Comparison of ENCODE assay signal across 15 cellular contexts in genomic region chr15:62894322-62895085, GRCh38.
A peak's percentile ranks its signal among the peaks of the same experiment; 100 is the strongest.
DNase-seq lines count a peak whose midpoint lies in the region; ATAC-seq, FAIRE-seq and TF ChIP-seq lines count a peak whose summit lies in the region.
"Had no signal": no experiment of that assay in that cellular context is flagged by ENCODE, and none has a peak within 500 bp of the region (broad histone marks: within the 10 kb centered on the region; RNA-seq: fewer than 3 reads in every experiment).

No MANE protein-coding gene starts in this region.

- H3K27me3 ChIP-seq in astrocyte (ENCODE audit: insufficient read depth, low read length) = no peaks in the 10 kb centered on the region

- H4K20me1 ChIP-seq in astrocyte (ENCODE audit: insufficient read depth, low read length) = no peaks in the 10 kb centered on the region
- no peaks in the 10 kb centered on the region for H4K20me1 ChIP-seq in OCI-LY7 (ENCODE audit: insufficient read depth, low read length)

- TF ChIP-seq POLR2A in A549 (IDR thresholded peaks at IDR 0.05; ENCODE audit: low read length) = no peak

- H3K79me2 ChIP-seq in astrocyte (ENCODE audit: insufficient read depth, low read length) (no peaks in the 10 kb centered on the region), OCI-LY7 (ENCODE audit: insufficient read depth, low read depth, low read length) (no peaks in the 10 kb centered on the region)

- H3K9ac ChIP-seq in astrocyte (ENCODE audit: low read length) = peak overlapping the region; percentile 96

- H3K4me2 ChIP-seq in A549 (peak overlapping the region; percentile 73), astrocyte (ENCODE audit: low read length) (peak overlapping the region; percentile 81), OCI-LY7 (ENCODE audit: low read length) (no peak overlapping the region)

- H3K9me2 ChIP-seq in OCI-LY7 (ENCODE audit: insufficient read depth, low read length) = no peaks in the 10 kb centered on the region

- H2AFZ ChIP-seq in astrocyte (ENCODE audit: low read depth, low read length) (no peak overlapping the region), OCI-LY7 (ENCODE audit: low read length) (no peak overlapping the region)

- H3K27ac Mint-ChIP-seq in astrocyte (ENCODE audit: unreplicated experiment) = peak overlapping the region; percentile 100
- H3K27ac Mint-ChIP-seq: activated CD4-positive, alpha-beta memory T cell treated with anti-CD3 and anti-CD28 coated beads for 36 hours; stimulated activated naive B cell treated with anti-CD40 and anti-IgM and Interleukin-4, amounts not matched to agents 10 μg/mL and 1 μg/mL and 100 μg/mL, for 72 hours had no signal

- BruUV-seq in OCI-LY7 (replicated peaks; lab: Mats Ljungman, UMichigan) = no TSS peak

- DNase-seq in A549 (ENCODE audit: low read depth in 1 of 2, low spot score in 1 of 2) (peak in 1 of 2 experiments; percentile 76), HCEC 1CT (peak; percentile 32), astrocyte (ENCODE audit: low read depth) (no peak), kidney tubule cell (ENCODE audit: low spot score) (peak; percentile 46), OCI-LY7 (ENCODE audit: low spot score) (no peak), SKM-1 treated with dmso at 0.1 percent for 144 hours (lab: John Stamatoyannopoulos, UW; ENCODE audit: unreplicated experiment) (no peak), NCI-H510A treated with DMSO at 0.1 percent for 48 hours (lab: John Stamatoyannopoulos, UW) (no peak), pons (ENCODE audit: low spot score) (no peak)
- DNase-seq: activated CD4-positive, alpha-beta memory T cell treated with anti-CD3 and anti-CD28 coated beads for 36 hours; activated effector memory CD4-positive, alpha-beta T cell treated with anti-CD3 and anti-CD28 coated beads, Interleukin-2, amount 50 U/mL, for 16 hours; NCI-H1417 treated with DMSO at 0.1 percent for 48 hours; NCI-H510A; stimulated activated CD4-positive, alpha-beta T cell treated with anti-CD3 and anti-CD28 coated beads, Interleukin-4, amount 100 ng/mL, for 4 hours; stimulated activated naive B cell treated with anti-CD40 and anti-IgM and Interleukin-4, amounts not matched to agents 10 μg/mL and 1 μg/mL and 100 μg/mL, for 72 hours had no signal

- no peak for TF ChIP-seq EP300 in A549 (IDR thresholded peaks at IDR 0.05)

- peaks cover 3% of the 10 kb centered on the region; the same call in 1 of the 3 replicates for H3K9me3 ChIP-seq in A549
- no peaks in the 10 kb centered on the region for H3K9me3 ChIP-seq in astrocyte (ENCODE audit: insufficient read depth, low read depth, low read length)
- no peaks in the 10 kb centered on the region for H3K9me3 ChIP-seq in OCI-LY7 (ENCODE audit: low read length)

- H3K4me3 ChIP-seq in A549 (no peak overlapping the region), astrocyte (ENCODE audit: insufficient read depth, low read depth, low read length) (no peak overlapping the region), OCI-LY7 (ENCODE audit: low read depth, low read length, poor library complexity, severe bottlenecking) (no peak overlapping the region)

- H3K4me1 Mint-ChIP-seq in astrocyte (ENCODE audit: low read depth, unreplicated experiment) = peaks cover 66% of the 10 kb centered on the region
- H3K4me1 Mint-ChIP-seq: central memory CD8-positive, alpha-beta T cell; stimulated activated naive B cell treated with anti-CD40 and anti-IgM and Interleukin-4, amounts not matched to agents 10 μg/mL and 1 μg/mL and 100 μg/mL, for 72 hours had no signal

- H3K36me3 ChIP-seq in astrocyte (ENCODE audit: insufficient read depth, low read length) (no peaks in the 10 kb centered on the region), OCI-LY7 (ENCODE audit: insufficient read depth, low read length) (no peaks in the 10 kb centered on the region)

- POLR2A ChIA-PET in A549 (lab: Yijun Ruan, JAX) = interaction anchor here (5.3 kb wide), 1 partner anchor 151 kb away, joined by 98 read pairs; the partner anchor contains the start of gene TPM1
- POLR2A ChIA-PET in OCI-LY7 (lab: Charles Lee) = no interaction called here

- H3K4me1 ChIP-seq in A549 (peaks cover 64% of the 10 kb centered on the region), astrocyte (ENCODE audit: insufficient read depth, low read length) (peaks cover 46% of the 10 kb centered on the region), OCI-LY7 (ENCODE audit: insufficient read depth, low read length, poor library complexity, severe bottlenecking) (no peaks in the 10 kb centered on the region)

- FAIRE-seq in A549 (lab: Jason Lieb, UNC) (no peak), astrocyte (lab: Jason Lieb, UNC) (no peak)

- TF ChIP-seq CTCF in A549 (IDR thresholded peaks at IDR 0.05) (no peak), astrocyte (IDR thresholded peaks at IDR 0.05; ENCODE audit: insufficient read depth, low read depth, low read length) (no peak), OCI-LY7 (conservative IDR thresholded peaks at IDR 0.05; ENCODE audit: low read length) (no peak)

- CTCF ChIA-PET in A549 (lab: Yijun Ruan, JAX) (interaction anchor here (1.0 to 6.8 kb wide), 14 partner anchors 7 to 214 kb away, joined by 3 to 76 read pairs (median 6); partner anchors contain the start of gene TPM1), OCI-LY7 (lab: Charles Lee; ENCODE audit: unreplicated experiment) (interaction anchor here (0.6 kb wide), 1 partner anchor 341 kb away, joined by 3 read pairs; no protein-coding TSS in a partner anchor)

- no peaks in the 10 kb centered on the region for H3K27me3 Mint-ChIP-seq in astrocyte (ENCODE audit: low read depth, unreplicated experiment)

- intact Hi-C loops in OCI-LY7 (cut with micrococcal nuclease; ENCODE audit: unreplicated experiment) = no loop called here

- peaks cover 3% of the 10 kb centered on the region for H3K36me3 Mint-ChIP-seq in astrocyte (ENCODE audit: low read depth, unreplicated experiment)
- H3K36me3 Mint-ChIP-seq: activated CD4-positive, alpha-beta memory T cell treated with anti-CD3 and anti-CD28 coated beads for 36 hours; stimulated activated naive B cell treated with anti-CD40 and anti-IgM and Interleukin-4, amounts not matched to agents 10 μg/mL and 1 μg/mL and 100 μg/mL, for 72 hours had no signal

- H3K27ac ChIP-seq in A549 (peak overlapping the region; percentile 98 to 99), astrocyte (ENCODE audit: low read depth, low read length) (peak overlapping the region; percentile 100), OCI-LY7 (ENCODE audit: low read depth, low read length, poor library complexity, severe bottlenecking) (no peak overlapping the region)

- WGBS in A549 (ENCODE audit: missing lambda C conversion rate) = 78% methylated on average over 10 of the region's 10 CpGs

- peaks cover 1% of the 10 kb centered on the region for H3K9me3 Mint-ChIP-seq in astrocyte (ENCODE audit: unreplicated experiment)
- H3K9me3 Mint-ChIP-seq: activated CD4-positive, alpha-beta memory T cell treated with anti-CD3 and anti-CD28 coated beads for 36 hours; central memory CD8-positive, alpha-beta T cell; stimulated activated naive B cell treated with anti-CD40 and anti-IgM and Interleukin-4, amounts not matched to agents 10 μg/mL and 1 μg/mL and 100 μg/mL, for 72 hours had no signal

- no peak for TF ChIP-seq RAD21 in A549 (conservative IDR thresholded peaks at IDR 0.05 in 1 of 2, IDR thresholded peaks at IDR 0.05 in 1 of 2)

- ATAC-seq in A549 = no peak
- ATAC-seq: stimulated activated naive B cell treated with anti-CD40 and anti-IgM and Interleukin-4, amounts not matched to agents 10 μg/mL and 1 μg/mL and 100 μg/mL, for 72 hours had no signal

- peak overlapping the region; percentile 17 for H3K4me3 Mint-ChIP-seq in astrocyte (ENCODE audit: unreplicated experiment)
- H3K4me3 Mint-ChIP-seq: activated CD4-positive, alpha-beta memory T cell treated with anti-CD3 and anti-CD28 coated beads for 36 hours; central memory CD8-positive, alpha-beta T cell; stimulated activated naive B cell treated with anti-CD40 and anti-IgM and Interleukin-4, amounts not matched to agents 10 μg/mL and 1 μg/mL and 100 μg/mL, for 72 hours had no signal

TF ChIP-seq in A549, 52 proteins besides CTCF, POLR2A, EP300 and RAD21:
- TF ChIP-seq HOXB5 (CRISPR knock-in tag; IDR thresholded peaks at IDR 0.05) (0 out of 2 replicates have a peak, but pooled peaks have one; percentile 35), TP53 (CRISPR knock-in tag; IDR thresholded peaks at IDR 0.05) (no peak), MAX (IDR thresholded peaks at IDR 0.05) (0 out of 2 replicates have a peak, but pooled peaks have one; percentile 20), NR3C1 (IDR thresholded peaks at IDR 0.05) (no peak), ATOH8 (CRISPR knock-in tag; IDR thresholded peaks at IDR 0.05; ENCODE audit: low read depth) (peak; percentile 65; the same call in 1 of the 2 replicates)

Comparison
In these comparisons a context has a peak if more than half of its experiments do, and no peak if none do; other contexts are left out.
1. DNase-seq: peak in HCEC 1CT (single experiment) and kidney tubule cell (single experiment); none in astrocyte (single experiment), OCI-LY7 (single experiment), SKM-1 treated with dmso at 0.1 percent for 144 hours (single experiment), NCI-H510A treated with DMSO at 0.1 percent for 48 hours (single experiment) and pons (single experiment).